In the genomic region with DNA sequence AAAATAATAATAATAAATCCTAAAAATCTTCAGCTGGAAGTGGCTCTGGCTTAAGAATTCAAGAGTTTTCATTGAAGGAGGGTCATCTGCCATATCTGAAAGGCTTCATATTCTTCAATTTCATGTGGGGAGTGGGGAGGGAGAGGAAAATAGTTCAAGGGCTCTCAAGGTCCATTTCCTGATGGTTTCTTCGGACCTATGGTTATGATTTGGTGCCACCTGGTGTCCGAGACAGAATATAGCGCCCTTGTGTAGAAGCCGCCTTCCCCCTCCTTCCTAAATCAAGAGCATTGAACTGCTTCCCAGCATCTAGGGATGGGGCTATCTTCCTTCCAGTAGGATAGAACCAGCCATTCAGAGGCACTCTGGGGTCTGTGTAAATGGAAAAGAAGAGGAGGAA, we compare ENCODE assay signal across 8 cellular contexts. TPM values are rescaled to one million over a fixed set of nuclear protein-coding genes. Genes with fewer than 3 reads are reported as not detected.
DNase-seq lines count a peak whose midpoint lies in the region; ATAC-seq and TF ChIP-seq lines count a peak whose summit lies in the region.

No MANE protein-coding gene starts in this region.

- DNase-seq in GM23338 (ENCODE audit: low spot score): peak; percentile 78
- DNase-seq in NCI-H2196 treated with DMSO at 0.1 percent for 48 hours (lab: John Stamatoyannopoulos, UW; ENCODE audit: unreplicated experiment): peak; percentile 38
- no peak for DNase-seq in activated B cell treated with CpG ODN at 0.5 μM for 24 hours
- DNase-seq in effector CD4-positive, alpha-beta T cell: peak; percentile 32
- DNase-seq in mesenchymal stem cell: peak; percentile 68
- DNase-seq in thyroid gland: peak; percentile 51 to 52

- H3K9ac ChIP-seq in mesenchymal stem cell (ENCODE audit: low read length): peak overlapping the region; percentile 29

- no peaks in the 10 kb centered on the region for H3K79me2 ChIP-seq in GM23338 (replicated peaks; ENCODE audit: insufficient read depth)

- no peak overlapping the region for H3K14ac ChIP-seq in mesenchymal stem cell (ENCODE audit: low read length in 2 of 2)

- CTCF ChIA-PET in activated B cell treated with CpG ODN at 0.5 μM for 24 hours (lab: Charles Lee): interaction anchor here (0.7 to 1.7 kb wide), 5 partner anchors 50 to 180 kb away, joined by 3 to 6 read pairs (median 3); no protein-coding TSS in a partner anchor

- H3K4ac ChIP-seq in mesenchymal stem cell (ENCODE audit: low read depth in 1 of 2, low read length in 2 of 2): no peak overlapping the region

- no peak overlapping the region for H2BK12ac ChIP-seq in mesenchymal stem cell (ENCODE audit: low read length in 2 of 2)

- 0% methylated on average over 1 of the region's 4 CpGs for WGBS in mesenchymal stem cell
- 0 to 4% methylated on average over 1 to 4 of the region's 4 CpGs for WGBS in thyroid gland, 2 donors

- H3K9me2 ChIP-seq in GM23338 (ENCODE audit: insufficient read depth): no peaks in the 10 kb centered on the region

- H3K27ac Mint-ChIP-seq in GM23338: no peak overlapping the region
- peak overlapping the region; percentile 30 for H3K27ac Mint-ChIP-seq in activated B cell treated with CpG ODN at 0.5 μM for 24 hours

- no peak overlapping the region for H4K91ac ChIP-seq in mesenchymal stem cell (ENCODE audit: low read length)

- H2BK5ac ChIP-seq in mesenchymal stem cell (ENCODE audit: low read depth, low read length, poor library complexity, severe bottlenecking): no peak overlapping the region

- TF ChIP-seq CTCF in C4-2B (conservative IDR thresholded peaks at IDR 0.05) (peak; percentile 70), GM23338 (conservative IDR thresholded peaks at IDR 0.05; ENCODE audit: low read depth in 2 of 2) (peak; percentile 63 to 77), activated B cell treated with CpG ODN at 0.5 μM for 24 hours (IDR thresholded peaks at IDR 0.05) (no peak), thyroid gland (IDR thresholded peaks at IDR 0.05) (peak in 5 of 6 experiments; percentile 22 to 72 (median 62))

- H3K9me3 ChIP-seq in mesenchymal stem cell (ENCODE audit: control insufficient read depth, low read length) (no peaks in the 10 kb centered on the region), thyroid gland (no peaks in the 10 kb centered on the region)

- ATAC-seq in GM23338 (peak; percentile 15), activated B cell treated with CpG ODN at 0.5 μM for 24 hours (ENCODE audit: low read depth) (no peak), HG03045 (IDR thresholded peaks at IDR 0.05; ENCODE audit: unreplicated experiment) (no peak)

- H2AFZ ChIP-seq in GM23338 (no peak overlapping the region), mesenchymal stem cell (ENCODE audit: low read depth, low read length) (no peak overlapping the region)

- H3K23ac ChIP-seq in mesenchymal stem cell (ENCODE audit: low read length in 2 of 2): no peak overlapping the region

- H4K20me1 ChIP-seq in GM23338 (replicated peaks; ENCODE audit: insufficient read depth): no peaks in the 10 kb centered on the region

- no peaks in the 10 kb centered on the region for H3F3A ChIP-seq in GM23338 (replicated peaks; ENCODE audit: low read depth)

- no peaks in the 10 kb centered on the region for H3K79me1 ChIP-seq in mesenchymal stem cell (replicated peaks; ENCODE audit: low read length, poor library complexity, severe bottlenecking)

- H3K4me3 ChIP-seq in GM23338 (no peak overlapping the region), mesenchymal stem cell (ENCODE audit: insufficient read depth in 1 of 2, low read depth in 1 of 2, low read length in 2 of 2) (no peak overlapping the region), thyroid gland (replicated peaks in 1 of 3) (no peak overlapping the region)

- H3K27ac ChIP-seq in C4-2B (no peak overlapping the region), GM23338 (ENCODE audit: low read depth) (no peak overlapping the region), mesenchymal stem cell (ENCODE audit: low read length, poor library complexity, severe bottlenecking) (no peak overlapping the region), thyroid gland (no peak overlapping the region)

- POLR2A ChIA-PET in activated B cell treated with CpG ODN at 0.5 μM for 24 hours (lab: Charles Lee): interaction anchor here (4.3 kb wide), 1 partner anchor 18 kb away, joined by 87 read pairs; no protein-coding TSS in a partner anchor

- no peak overlapping the region for H2AK5ac ChIP-seq in mesenchymal stem cell (ENCODE audit: low read length, severe bottlenecking)

- no peak overlapping the region for H2BK15ac ChIP-seq in mesenchymal stem cell (ENCODE audit: low read depth, poor library complexity, severe bottlenecking)

- no peak overlapping the region for H3K18ac ChIP-seq in mesenchymal stem cell (ENCODE audit: low read depth in 1 of 2, low read length in 2 of 2)

- no peaks in the 10 kb centered on the region for H3K36me3 Mint-ChIP-seq in GM23338 (ENCODE audit: low read depth)
- peaks cover 31% of the 10 kb centered on the region for H3K36me3 Mint-ChIP-seq in activated B cell treated with CpG ODN at 0.5 μM for 24 hours (ENCODE audit: low read depth)

- TF ChIP-seq POLR2A in thyroid gland (IDR thresholded peaks at IDR 0.05): no peak

- intact Hi-C loops in activated B cell treated with CpG ODN at 0.5 μM for 24 hours (cut with micrococcal nuclease) (loop anchor here (1.0 kb wide), 4 partner anchors 50 to 410 kb away; no protein-coding TSS in a partner anchor), thyroid gland (cut with DNase I) (loop anchor here (10.0 kb wide), 1 partner anchor 214 kb away; no protein-coding TSS in a partner anchor)

- H3K36me3 ChIP-seq in GM23338 (ENCODE audit: insufficient read depth) (no peaks in the 10 kb centered on the region), mesenchymal stem cell (ENCODE audit: control insufficient read depth in 1 of 2, insufficient read depth in 2 of 2, low read depth in 1 of 2, low read length in 2 of 2) (no peaks in the 10 kb centered on the region), thyroid gland (no peaks in the 10 kb centered on the region)

- H3K27me3 Mint-ChIP-seq in GM23338 (ENCODE audit: insufficient read depth, low read depth, poor library complexity): peaks cover 3% of the 10 kb centered on the region
- no peaks in the 10 kb centered on the region for H3K27me3 Mint-ChIP-seq in activated B cell treated with CpG ODN at 0.5 μM for 24 hours

- H3K4me1 ChIP-seq in GM23338 (ENCODE audit: insufficient read depth) (no peaks in the 10 kb centered on the region; the same call in 1 of the 2 replicates), mesenchymal stem cell (ENCODE audit: control insufficient read depth, insufficient read depth, low read depth, low read length) (peaks cover 2% of the 10 kb centered on the region), thyroid gland (peaks cover 0 to 3% of the 10 kb centered on the region in 2 donors)

- H3K4me2 ChIP-seq in GM23338 (no peak overlapping the region), mesenchymal stem cell (ENCODE audit: low read length, poor library complexity, severe bottlenecking) (no peak overlapping the region)

- no peak overlapping the region for H4K8ac ChIP-seq in mesenchymal stem cell (ENCODE audit: low read length)

- H3K4me3 Mint-ChIP-seq in GM23338 (no peak overlapping the region), activated B cell treated with CpG ODN at 0.5 μM for 24 hours (no peak overlapping the region)

- no peaks in the 10 kb centered on the region for H3K27me3 ChIP-seq in GM23338 (ENCODE audit: insufficient read depth)
- H3K27me3 ChIP-seq in mesenchymal stem cell (ENCODE audit: control insufficient read depth in 1 of 2, insufficient read depth in 1 of 2, low read length in 2 of 2): peaks cover 0 to 37% of the 10 kb centered on the region in 2 experiments
- no peaks in the 10 kb centered on the region for H3K27me3 ChIP-seq in thyroid gland

- H3K4me1 Mint-ChIP-seq in GM23338 (peaks cover 21% of the 10 kb centered on the region), activated B cell treated with CpG ODN at 0.5 μM for 24 hours (peaks cover 13% of the 10 kb centered on the region)

- H3K9me3 Mint-ChIP-seq in GM23338: no peaks in the 10 kb centered on the region
- H3K9me3 Mint-ChIP-seq in activated B cell treated with CpG ODN at 0.5 μM for 24 hours: no peaks in the 10 kb centered on the region

- H2BK120ac ChIP-seq in mesenchymal stem cell (ENCODE audit: low read depth, low read length): no peak overlapping the region

TF ChIP-seq in GM23338, 12 proteins besides CTCF, POLR2A, EP300 and RAD21 (continues in another document):
- TF ChIP-seq, protein P1, sequence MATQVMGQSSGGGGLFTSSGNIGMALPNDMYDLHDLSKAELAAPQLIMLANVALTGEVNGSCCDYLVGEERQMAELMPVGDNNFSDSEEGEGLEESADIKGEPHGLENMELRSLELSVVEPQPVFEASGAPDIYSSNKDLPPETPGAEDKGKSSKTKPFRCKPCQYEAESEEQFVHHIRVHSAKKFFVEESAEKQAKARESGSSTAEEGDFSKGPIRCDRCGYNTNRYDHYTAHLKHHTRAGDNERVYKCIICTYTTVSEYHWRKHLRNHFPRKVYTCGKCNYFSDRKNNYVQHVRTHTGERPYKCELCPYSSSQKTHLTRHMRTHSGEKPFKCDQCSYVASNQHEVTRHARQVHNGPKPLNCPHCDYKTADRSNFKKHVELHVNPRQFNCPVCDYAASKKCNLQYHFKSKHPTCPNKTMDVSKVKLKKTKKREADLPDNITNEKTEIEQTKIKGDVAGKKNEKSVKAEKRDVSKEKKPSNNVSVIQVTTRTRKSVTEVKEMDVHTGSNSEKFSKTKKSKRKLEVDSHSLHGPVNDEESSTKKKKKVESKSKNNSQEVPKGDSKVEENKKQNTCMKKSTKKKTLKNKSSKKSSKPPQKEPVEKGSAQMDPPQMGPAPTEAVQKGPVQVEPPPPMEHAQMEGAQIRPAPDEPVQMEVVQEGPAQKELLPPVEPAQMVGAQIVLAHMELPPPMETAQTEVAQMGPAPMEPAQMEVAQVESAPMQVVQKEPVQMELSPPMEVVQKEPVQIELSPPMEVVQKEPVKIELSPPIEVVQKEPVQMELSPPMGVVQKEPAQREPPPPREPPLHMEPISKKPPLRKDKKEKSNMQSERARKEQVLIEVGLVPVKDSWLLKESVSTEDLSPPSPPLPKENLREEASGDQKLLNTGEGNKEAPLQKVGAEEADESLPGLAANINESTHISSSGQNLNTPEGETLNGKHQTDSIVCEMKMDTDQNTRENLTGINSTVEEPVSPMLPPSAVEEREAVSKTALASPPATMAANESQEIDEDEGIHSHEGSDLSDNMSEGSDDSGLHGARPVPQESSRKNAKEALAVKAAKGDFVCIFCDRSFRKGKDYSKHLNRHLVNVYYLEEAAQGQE (IDR thresholded peaks at IDR 0.05; ENCODE audit: unreplicated experiment): no peak

RNA-seq across cellular contexts. Expression of a gene that starts 34.3 kb away (rescaled TPM):
- total RNA-seq in GM23338 (2014; rRNA removed; shearing (Covaris generic)): 15.3 and 17.2 TPM in 2 replicates
- polyA plus RNA-seq in GM23338 (2016; fragmentation: Nextera tagmentation; extraction: Ambion mirVana): 4.5 and 5.2 TPM in 2 replicates
- 0.46 and 0.67 TPM in 2 replicates for total RNA-seq in activated B cell treated with CpG ODN at 0.5 μM for 24 hours
- polyA plus RNA-seq in mesenchymal stem cell (2013, experiment 1 of 2): 0.50 TPM
- 0.42 TPM for polyA plus RNA-seq in mesenchymal stem cell (2013, experiment 2 of 2)
- under 1 TPM; 0.13 to 0.46 (median 0.39) TPM for total RNA-seq in thyroid gland

RNA-seq across cellular contexts. Expression of a gene that starts 44.1 kb away (rescaled TPM):
- 0.14 TPM in 1 of 2 replicates, not detected in the other for total RNA-seq in GM23338 (2014; rRNA removed; shearing (Covaris generic))
- polyA plus RNA-seq in GM23338 (2016; fragmentation: Nextera tagmentation; extraction: Ambion mirVana): not detected in 2 replicates
- total RNA-seq in activated B cell treated with CpG ODN at 0.5 μM for 24 hours (not detected in 2 replicates), thyroid gland (not detected)
- not detected for polyA plus RNA-seq in mesenchymal stem cell (2013, experiment 1 of 2)
- polyA plus RNA-seq in mesenchymal stem cell (2013, experiment 2 of 2): not detected
